Comparison of ENCODE assay signal across 1 cellular context in genomic region chr19:6393074-6393981, GRCh38.
TF ChIP-seq lines count a peak whose summit lies in the region.

GTF2F1 (minus strand) TSS chr19:6393164; CDS start chr19:6392995, 169 bp downstream.

TF ChIP-seq in K562, 482 proteins besides CTCF, POLR2A, EP300 and RAD21 (continued from another document and continues in another):
- TF ChIP-seq ZNF436 (CRISPR knock-in tag; IDR thresholded peaks at IDR 0.05) (no peak), ZNF217 (CRISPR knock-in tag; IDR thresholded peaks at IDR 0.05) (no peak), CREB3 (tag; conservative IDR thresholded peaks at IDR 0.05; ENCODE audit: low read depth) (0 out of 2 replicates have a peak, but pooled peaks have one; percentile 45), THRA (IDR thresholded peaks at IDR 0.05) (no peak), NCOA6 (IDR thresholded peaks at IDR 0.05) (no peak), NFE2 (IDR thresholded peaks at IDR 0.05; ENCODE audit: low read depth) (no peak), SP2 (IDR thresholded peaks at IDR 0.05; ENCODE audit: extremely low read depth, low read depth, low read length, poor library complexity, severe bottlenecking) (peak; percentile 9), SOX6 (IDR thresholded peaks at IDR 0.05) (peak; percentile 2; the same call in 1 of the 2 replicates), HDAC2 (IDR thresholded peaks at IDR 0.05) (peak; percentile 47; the same call in 1 of the 2 replicates), ZNF584 (CRISPR knock-in tag; IDR thresholded peaks at IDR 0.05; ENCODE audit: low read depth) (no peak), EHMT2 (IDR thresholded peaks at IDR 0.05) (no peak), EP400 (IDR thresholded peaks at IDR 0.05) (peak; percentile 80), GATA2 (CRISPR knock-in tag; IDR thresholded peaks at IDR 0.05) (no peak), ZNF12 (CRISPR knock-in tag; IDR thresholded peaks at IDR 0.05) (no peak), HDGF (IDR thresholded peaks at IDR 0.05) (no peak), PTTG1 (tag; IDR thresholded peaks at IDR 0.05; ENCODE audit: low read depth) (no peak), TRIM28 (IDR thresholded peaks at IDR 0.05) (no peak), MYBL2 (IDR thresholded peaks at IDR 0.05; ENCODE audit: low read depth) (no peak), MYBL2 (CRISPR knock-in tag; IDR thresholded peaks at IDR 0.05; ENCODE audit: borderline replicate concordance) (no peak), TFAM (CRISPR knock-in tag; conservative IDR thresholded peaks at IDR 0.05) (no peak), TCFL5 (CRISPR knock-in tag; conservative IDR thresholded peaks at IDR 0.05) (no peak), ZNF444 (CRISPR knock-in tag; IDR thresholded peaks at IDR 0.05) (no peak), HOMEZ (CRISPR knock-in tag; IDR thresholded peaks at IDR 0.05) (no peak), RBM15 (IDR thresholded peaks at IDR 0.05; ENCODE audit: insufficient read depth, low read length) (no peak), SNAPC5 (CRISPR knock-in tag; IDR thresholded peaks at IDR 0.05) (no peak), PML (IDR thresholded peaks at IDR 0.05; ENCODE audit: low read length) (no peak; the same call in 1 of the 2 replicates), ZNF23 (CRISPR knock-in tag; IDR thresholded peaks at IDR 0.05) (no peak), ZBTB12 (CRISPR knock-in tag; IDR thresholded peaks at IDR 0.05) (peak; percentile 83), FOXO4 (CRISPR knock-in tag; IDR thresholded peaks at IDR 0.05) (no peak), HMG20A (CRISPR knock-in tag; conservative IDR thresholded peaks at IDR 0.05) (no peak), VEZF1 (CRISPR knock-in tag; IDR thresholded peaks at IDR 0.05) (peak; percentile 73), MCM2 (IDR thresholded peaks at IDR 0.05; ENCODE audit: low read depth) (no peak), DACH1 (IDR thresholded peaks at IDR 0.05; ENCODE audit: partially characterized antibody) (no peak), RUNX1 (IDR thresholded peaks at IDR 0.05; ENCODE audit: low read depth) (no peak), XRCC4 (IDR thresholded peaks at IDR 0.05; ENCODE audit: extremely low read depth, insufficient read depth, insufficient read length) (no peak), SAFB (IDR thresholded peaks at IDR 0.05; ENCODE audit: borderline replicate concordance, low read depth, low read length) (no peak), HMGN3 (IDR thresholded peaks at IDR 0.05; ENCODE audit: borderline replicate concordance, extremely low read depth, insufficient read length, low read depth, low read length) (no peak), PHF21A (IDR thresholded peaks at IDR 0.05; ENCODE audit: borderline replicate concordance, low read depth) (no peak), ZNF124 (CRISPR knock-in tag; IDR thresholded peaks at IDR 0.05) (no peak), ZBTB5 (IDR thresholded peaks at IDR 0.05) (no peak), PPARD (CRISPR knock-in tag; IDR thresholded peaks at IDR 0.05) (no peak), DMBX1 (CRISPR knock-in tag; IDR thresholded peaks at IDR 0.05; ENCODE audit: borderline replicate concordance) (no peak), ZNF449 (CRISPR knock-in tag; IDR thresholded peaks at IDR 0.05) (no peak), CXXC5 (CRISPR knock-in tag; IDR thresholded peaks at IDR 0.05) (peak; percentile 86), HNRNPH1 (optimal IDR thresholded peaks at IDR 0.05; ENCODE audit: low read depth, low read length) (no peak), SREBF2 (CRISPR knock-in tag; IDR thresholded peaks at IDR 0.05) (no peak), MAZ (CRISPR knock-in tag; conservative IDR thresholded peaks at IDR 0.05 in 1 of 2, IDR thresholded peaks at IDR 0.05 in 1 of 2) (0 out of 4 replicates have a peak, but pooled peaks have one; percentile 40 to 41), CTCFL (IDR thresholded peaks at IDR 0.05; ENCODE audit: borderline replicate concordance, insufficient read depth, low read depth, low read length, poor library complexity, severe bottlenecking) (peak; percentile 86), MECOM (CRISPR knock-in tag; IDR thresholded peaks at IDR 0.05) (no peak), KAT2B (IDR thresholded peaks at IDR 0.05; ENCODE audit: low read depth, low read length) (no peak), DNMT1 (IDR thresholded peaks at IDR 0.05) (no peak), ELF4 (CRISPR knock-in tag; IDR thresholded peaks at IDR 0.05) (no peak), NR4A1 (CRISPR knock-in tag; IDR thresholded peaks at IDR 0.05) (no peak), NR4A1 (tag; IDR thresholded peaks at IDR 0.05) (no peak), PTBP1 (IDR thresholded peaks at IDR 0.05; ENCODE audit: low read depth, low read length) (no peak), IFI16 (CRISPR knock-in tag; IDR thresholded peaks at IDR 0.05) (no peak), MAFF (IDR thresholded peaks at IDR 0.05; ENCODE audit: low read length) (no peak), NKRF (IDR thresholded peaks at IDR 0.05; ENCODE audit: borderline replicate concordance) (peak; percentile 90), SLC30A9 (CRISPR knock-in tag; IDR thresholded peaks at IDR 0.05) (no peak)
